In genomic region chr1:236282159-236282716, GRCh38 we compare ENCODE assay signal across 8 cellular contexts. TPM values are rescaled to one million over a fixed set of nuclear protein-coding genes. Genes with fewer than 3 reads are reported as not detected.
DNase-seq lines count a peak whose midpoint lies in the region; ATAC-seq, FAIRE-seq and TF ChIP-seq lines count a peak whose summit lies in the region.

No MANE protein-coding gene starts in this region.

- peak overlapping the region; percentile 91 for H3K56ac ChIP-seq in mesendoderm (ENCODE audit: low read length)

- H3K79me2 ChIP-seq in astrocyte (ENCODE audit: insufficient read depth, low read length) (no peaks in the 10 kb centered on the region), mesendoderm (ENCODE audit: control insufficient read depth, insufficient read depth, low read length) (no peaks in the 10 kb centered on the region), PC-9 (ENCODE audit: low read depth) (no peaks in the 10 kb centered on the region)

- no peaks in the 10 kb centered on the region for H3F3A ChIP-seq in PC-9 (ENCODE audit: insufficient read depth, low read depth)

- no peaks in the 10 kb centered on the region for H3K9me2 ChIP-seq in PC-9 (ENCODE audit: insufficient read depth)

- TF ChIP-seq POLR2A in tibial nerve (IDR thresholded peaks at IDR 0.05): no peak

- H3K27ac ChIP-seq in astrocyte (ENCODE audit: low read depth, low read length): peak overlapping the region; percentile 37
- H3K27ac ChIP-seq in mesendoderm (ENCODE audit: low read depth, low read length): no peak overlapping the region
- peak overlapping the region in 3 of 4 donors; percentile 13 to 87 (median 85) for H3K27ac ChIP-seq in tibial nerve
- H3K27ac ChIP-seq in PC-9: no peak overlapping the region

- TF ChIP-seq CTCF in astrocyte (IDR thresholded peaks at IDR 0.05; ENCODE audit: insufficient read depth, low read depth, low read length) (no peak), tibial nerve (IDR thresholded peaks at IDR 0.05) (no peak), PC-9 (conservative IDR thresholded peaks at IDR 0.05) (no peak)

- no peaks in the 10 kb centered on the region for H3K4me1 Mint-ChIP-seq in astrocyte (ENCODE audit: low read depth, unreplicated experiment)

- WGBS in mesendoderm (ENCODE audit: extremely low coverage, insufficient coverage, low lambda C conversion rate): no CpG with 5 or more reads among the region's 34 CpGs
- 4 to 13% methylated on average over 8 to 31 of the region's 34 CpGs for WGBS in tibial nerve, 2 donors

- peak; percentile 24 for DNase-seq in MV-4-11 (lab: John Stamatoyannopoulos, UW)
- DNase-seq in astrocyte (ENCODE audit: low read depth): no peak
- DNase-seq in mesendoderm: no peak
- peak in 1 of 2 donors; percentile 17 for DNase-seq in tibial nerve (ENCODE audit: low spot score in 2 of 2)
- DNase-seq in germinal center (ENCODE audit: low spot score): no peak
- no peak for DNase-seq in PC-9

- no peak overlapping the region for H3K27ac Mint-ChIP-seq in astrocyte (ENCODE audit: unreplicated experiment)

- no peak overlapping the region for H2BK5ac ChIP-seq in mesendoderm (ENCODE audit: low read length)

- H4K20me1 ChIP-seq in astrocyte (ENCODE audit: insufficient read depth, low read length) (no peaks in the 10 kb centered on the region), PC-9 (ENCODE audit: insufficient read depth) (no peaks in the 10 kb centered on the region)

- peak overlapping the region; percentile 97 for H3K4me2 ChIP-seq in astrocyte (ENCODE audit: low read length)
- H3K4me2 ChIP-seq in mesendoderm (ENCODE audit: low read length): peak overlapping the region; percentile 77
- no peak overlapping the region for H3K4me2 ChIP-seq in PC-9

- no peaks in the 10 kb centered on the region for H3K9me3 ChIP-seq in ES-I3 (ENCODE audit: control insufficient read depth, insufficient read depth, low read length)
- H3K9me3 ChIP-seq in astrocyte (ENCODE audit: insufficient read depth, low read depth, low read length): no peaks in the 10 kb centered on the region
- no peaks in the 10 kb centered on the region for H3K9me3 ChIP-seq in tibial nerve
- no peaks in the 10 kb centered on the region for H3K9me3 ChIP-seq in PC-9 (ENCODE audit: insufficient read depth, low read depth)

- POLR2A ChIA-PET in PC-9 (lab: Charles Lee; ENCODE audit: unreplicated experiment): no interaction called here

- H3K4me1 ChIP-seq in ES-I3 (ENCODE audit: insufficient read depth, low read length) (no peaks in the 10 kb centered on the region; the same call in 1 of the 2 replicates), astrocyte (ENCODE audit: insufficient read depth, low read length) (peaks cover 5% of the 10 kb centered on the region), mesendoderm (ENCODE audit: control insufficient read depth, low read depth, low read length) (no peaks in the 10 kb centered on the region), tibial nerve (peaks cover 0 to 14% (median 2%) of the 10 kb centered on the region in 4 donors), PC-9 (replicated peaks; ENCODE audit: insufficient read depth) (no peaks in the 10 kb centered on the region)

- no peak overlapping the region for H3K23ac ChIP-seq in mesendoderm (ENCODE audit: low read length)

- H4K5ac ChIP-seq in mesendoderm (ENCODE audit: low read length): no peak overlapping the region

- H3K4me3 ChIP-seq in astrocyte (ENCODE audit: insufficient read depth, low read depth, low read length) (peak overlapping the region; percentile 81), mesendoderm (ENCODE audit: low read length) (peak overlapping the region; percentile 75), tibial nerve (peak overlapping the region; percentile 72 to 91 (median 78)), PC-9 (no peak overlapping the region)

- CTCF ChIA-PET in PC-9 (lab: Charles Lee): no interaction called here

- H3K9ac ChIP-seq in ES-I3 (ENCODE audit: low read depth, low read length) (peak overlapping the region; percentile 67), astrocyte (ENCODE audit: low read length) (peak overlapping the region; percentile 91), mesendoderm (ENCODE audit: low read length) (peak overlapping the region; percentile 84)

- no peaks in the 10 kb centered on the region for H3K36me3 Mint-ChIP-seq in astrocyte (ENCODE audit: low read depth, unreplicated experiment)

- no peak for FAIRE-seq in astrocyte (lab: Jason Lieb, UNC)

- no peak overlapping the region for H3K18ac ChIP-seq in mesendoderm (ENCODE audit: low read length)

- peaks cover 12% of the 10 kb centered on the region for H3K27me3 Mint-ChIP-seq in astrocyte (ENCODE audit: low read depth, unreplicated experiment)

- H2BK120ac ChIP-seq in mesendoderm (ENCODE audit: low read depth, low read length): no peak overlapping the region

- H2AK5ac ChIP-seq in mesendoderm (ENCODE audit: low read length): no peak overlapping the region

- H2AFZ ChIP-seq in astrocyte (ENCODE audit: low read depth, low read length) (peak overlapping the region; percentile 96), PC-9 (no peak overlapping the region)

- BruUV-seq in PC-9 (replicated peaks; lab: Mats Ljungman, UMichigan): no TSS peak

- peak overlapping the region; percentile 87 for H3K4me3 Mint-ChIP-seq in astrocyte (ENCODE audit: unreplicated experiment)

- H3K27me3 ChIP-seq in astrocyte (ENCODE audit: insufficient read depth, low read length): peaks cover 17% of the 10 kb centered on the region
- no peaks in the 10 kb centered on the region for H3K27me3 ChIP-seq in mesendoderm (ENCODE audit: insufficient read depth, low read length, poor library complexity)
- peaks cover 0 to 4% of the 10 kb centered on the region in 2 donors for H3K27me3 ChIP-seq in tibial nerve
- no peaks in the 10 kb centered on the region for H3K27me3 ChIP-seq in PC-9 (ENCODE audit: insufficient read depth, low read depth)

- no peak overlapping the region for H3K4ac ChIP-seq in mesendoderm (ENCODE audit: low read depth, low read length)

- peak; percentile 16 for ATAC-seq in GM21717 (IDR thresholded peaks at IDR 0.05; ENCODE audit: unreplicated experiment)

- H2BK15ac ChIP-seq in mesendoderm (replicated peaks; ENCODE audit: low read depth): no peak overlapping the region

- TF ChIP-seq EP300 in tibial nerve (IDR thresholded peaks at IDR 0.05): no peak

- intact Hi-C loops in PC-9 (cut with micrococcal nuclease; ENCODE audit: unreplicated experiment): loop anchor here (5.0 kb wide), 1 partner anchor 250 kb away; no protein-coding TSS in a partner anchor

- no peaks in the 10 kb centered on the region for H3K9me3 Mint-ChIP-seq in astrocyte (ENCODE audit: unreplicated experiment)

- H4K8ac ChIP-seq in mesendoderm (ENCODE audit: low read depth, low read length): no peak overlapping the region

- H3K36me3 ChIP-seq in ES-I3 (ENCODE audit: insufficient read depth, low read length) (no peaks in the 10 kb centered on the region), astrocyte (ENCODE audit: insufficient read depth, low read length) (no peaks in the 10 kb centered on the region), mesendoderm (ENCODE audit: control insufficient read depth, insufficient read depth, low read length) (no peaks in the 10 kb centered on the region), tibial nerve (no peaks in the 10 kb centered on the region), PC-9 (ENCODE audit: low read depth) (no peaks in the 10 kb centered on the region)

- H3K79me1 ChIP-seq in mesendoderm (ENCODE audit: low read length): no peaks in the 10 kb centered on the region

RNA-seq across cellular contexts. Expression of gene ERO1B, which starts 0.5 kb away (rescaled TPM):
- 1.5 and 2.0 TPM in 2 replicates for total RNA-seq in astrocyte
- polyA plus RNA-seq in mesendoderm (2013, experiment 1 of 2): 1.4 TPM
- polyA plus RNA-seq in mesendoderm (2013, experiment 2 of 2): 1.2 TPM
- total RNA-seq in tibial nerve: 10 to 100 TPM; 12.9 to 16.6 (median 14.5) TPM
- total RNA-seq in PC-9 (2021): not detected in 2 replicates

Comparison
In these comparisons a context has a peak if more than half of its experiments do, and no peak if none do; other contexts are left out.
1. H3K27ac ChIP-seq: peak in astrocyte (single experiment) and tibial nerve (3 of 4); none in mesendoderm (single experiment) and PC-9 (single experiment).
2. Peak in every context shown above with its lines, with median percentiles within 50 percentile points of each other: H3K9ac ChIP-seq.